9 cellular contexts compared by ENCODE assay signal in genomic region chr19:610071-610800, GRCh38. TPM values are rescaled to one million over a fixed set of nuclear protein-coding genes. Genes with fewer than 3 reads are reported as not detected.
DNase-seq lines count a peak whose midpoint lies in the region; ATAC-seq and TF ChIP-seq lines count a peak whose summit lies in the region.
"Had no signal": no experiment of that assay in that cellular context is flagged by ENCODE, and none has a peak within 500 bp of the region (broad histone marks: within the 10 kb centered on the region; RNA-seq: fewer than 3 reads in every experiment).

No MANE protein-coding gene starts in this region.

- H3K9me3 ChIP-seq in SJCRH30 (replicated peaks) (no peaks in the 10 kb centered on the region), skeletal muscle satellite cell (replicated peaks; ENCODE audit: low read length) (no peaks in the 10 kb centered on the region)

- ATAC-seq in HG02571 (IDR thresholded peaks at IDR 0.05; ENCODE audit: unreplicated experiment): no peak

- DNase-seq in GM12864 (ENCODE audit: low read depth) (no peak), SJCRH30 (peak; percentile 66 to 71), iPS-NIHi7 (ENCODE audit: extremely low spot score) (no peak), NCI-H2227 (lab: John Stamatoyannopoulos, UW; ENCODE audit: unreplicated experiment) (no peak), NCI-H1436 treated with DMSO at 0.1 percent for 48 hours (lab: John Stamatoyannopoulos, UW) (no peak)

- TF ChIP-seq CTCF in GM12864 (IDR thresholded peaks at IDR 0.05; ENCODE audit: low read depth, low read length, missing control alignments): no peak

- H3K4me3 ChIP-seq in GM12864 (ENCODE audit: low read depth, low read length) (peak overlapping the region; percentile 43), SJCRH30 (peak overlapping the region; percentile 40), skeletal muscle satellite cell (ENCODE audit: low read length) (no peak overlapping the region)

- no peaks in the 10 kb centered on the region for H3K27me3 ChIP-seq in SJCRH30
- no peaks in the 10 kb centered on the region for H3K27me3 ChIP-seq in skeletal muscle satellite cell (ENCODE audit: control insufficient read depth, insufficient read depth, low read length)

- H3K9ac ChIP-seq in skeletal muscle satellite cell (ENCODE audit: low read depth, low read length): no peak overlapping the region

- H3K36me3 ChIP-seq in SJCRH30: no peaks in the 10 kb centered on the region; the same call in 1 of the 2 replicates
- H3K36me3 ChIP-seq in skeletal muscle satellite cell (ENCODE audit: insufficient read depth, low read length): peaks cover 10% of the 10 kb centered on the region

- H3K27ac ChIP-seq in SJCRH30 (peak overlapping the region; percentile 69), cingulate gyrus (ENCODE audit: low read depth, low read length) (peak overlapping the region; percentile 79)

- peaks cover 22% of the 10 kb centered on the region for H3K4me1 ChIP-seq in SJCRH30
- H3K4me1 ChIP-seq in skeletal muscle satellite cell (ENCODE audit: control insufficient read depth, insufficient read depth, low read length): peaks cover 34% of the 10 kb centered on the region

- peak overlapping the region; percentile 73 for H3K4me2 ChIP-seq in skeletal muscle satellite cell (ENCODE audit: low read length)

RNA-seq across cellular contexts. Expression of gene HCN2, which starts 20.6 kb away (rescaled TPM):
- 0.14 and 0.30 TPM in 2 replicates for total RNA-seq in SJCRH30 (2014; rRNA removed; shearing (Covaris generic))
- total RNA-seq in skeletal muscle satellite cell (2012; rRNA removed): 0.76 and 2.4 TPM in 2 replicates

RNA-seq across cellular contexts. Expression of gene POLRMT, which starts 23.1 kb away (rescaled TPM):
- 27.0 and 29.6 TPM in 2 replicates for total RNA-seq in SJCRH30 (2014; rRNA removed; shearing (Covaris generic))
- 39.8 and 40.0 TPM in 2 replicates for total RNA-seq in skeletal muscle satellite cell (2012; rRNA removed)

RNA-seq across cellular contexts. Expression of gene FGF22, which starts 29.4 kb away (rescaled TPM):
- total RNA-seq in SJCRH30 (2014; rRNA removed; shearing (Covaris generic)): not detected in 2 replicates
- 0.44 TPM in 1 of 2 replicates, not detected in the other for total RNA-seq in skeletal muscle satellite cell (2012; rRNA removed)
- total RNA-seq: dermis microvascular lymphatic vessel endothelial cell had no signal

RNA-seq across cellular contexts. Expression of gene BSG, which starts 37.8 kb away (rescaled TPM):
- 546 and 582 TPM in 2 replicates for total RNA-seq in SJCRH30 (2014; rRNA removed; shearing (Covaris generic))
- 268 and 289 TPM in 2 replicates for total RNA-seq in skeletal muscle satellite cell (2012; rRNA removed)

RNA-seq across cellular contexts. Expression of gene RNF126, which starts 52.8 kb away (rescaled TPM):
- total RNA-seq in SJCRH30 (2014; rRNA removed; shearing (Covaris generic)): 37.6 and 38.8 TPM in 2 replicates
- total RNA-seq in skeletal muscle satellite cell (2012; rRNA removed): 55.8 and 70.8 TPM in 2 replicates

Comparison
In these comparisons a context has a peak if more than half of its experiments do, and no peak if none do; other contexts are left out.
1. DNase-seq: peak in SJCRH30 (2 of 2); none in GM12864 (single experiment), iPS-NIHi7 (single experiment), NCI-H2227 (single experiment) and NCI-H1436 treated with DMSO at 0.1 percent for 48 hours (single experiment).